15 cellular contexts compared by ENCODE assay signal in genomic region chr7:116284390-116284789, GRCh38.
"Had no signal": no experiment of that assay in that cellular context is flagged by ENCODE, and none has a peak within 500 bp of the region (broad histone marks: within the 10 kb centered on the region; RNA-seq: fewer than 3 reads in every experiment).

No MANE protein-coding gene starts in this region.

- H3K27ac Mint-ChIP-seq: activated B cell treated with CpG ODN at 0.5 μM for 24 hours; activated naive CD4-positive, alpha-beta T cell treated with anti-CD3 and anti-CD28 coated beads, Interleukin-2, amount 10 ng/mL, durations not matched to agents 7 days and 5 days; activated T-helper 2 cell treated with anti-CD3 and anti-CD28 coated beads, Interferon-gamma antibody, Interleukin-2, Interleukin-4, amounts not matched to agents 10 μg/mL and 5 μg/mL and 100 μg/mL, durations not matched to agents 14 hours and 24 hours and 36 hours; brain; neural progenitor cell had no signal

- H3K36me3 Mint-ChIP-seq: activated naive CD4-positive, alpha-beta T cell treated with anti-CD3 and anti-CD28 coated beads, Interleukin-2, amount 10 ng/mL, durations not matched to agents 7 days and 5 days; brain; neural progenitor cell had no signal

- H3K27me3 Mint-ChIP-seq: activated naive CD4-positive, alpha-beta T cell treated with anti-CD3 and anti-CD28 coated beads, Interleukin-2, amount 10 ng/mL, durations not matched to agents 7 days and 5 days had no signal

- H2AFZ ChIP-seq: neural progenitor cell had no signal

- H3K4me1 Mint-ChIP-seq: activated B cell treated with CpG ODN at 0.5 μM for 24 hours, neural progenitor cell had no signal

- H3K4me3 ChIP-seq: adrenal gland, dorsolateral prefrontal cortex, esophagus squamous epithelium, heart right ventricle, neural progenitor cell, tibial nerve had no signal

- H3K9ac ChIP-seq: neural progenitor cell had no signal

- H3K4me2 ChIP-seq: neural progenitor cell had no signal

- H3K27me3 ChIP-seq: adrenal gland, dorsolateral prefrontal cortex, esophagus squamous epithelium, heart right ventricle, neural progenitor cell, tibial nerve had no signal

- H3K4me3 Mint-ChIP-seq: activated B cell treated with CpG ODN at 0.5 μM for 24 hours; activated naive CD4-positive, alpha-beta T cell treated with anti-CD3 and anti-CD28 coated beads, Interleukin-2, amount 10 ng/mL, durations not matched to agents 7 days and 5 days; brain; neural progenitor cell had no signal

- H3K9me3 ChIP-seq: adrenal gland, esophagus squamous epithelium, heart right ventricle, tibial nerve had no signal

- H3K27ac ChIP-seq: adrenal gland, dorsolateral prefrontal cortex, esophagus squamous epithelium, heart right ventricle, neural progenitor cell, tibial nerve had no signal

- ATAC-seq: heart right ventricle had no signal

- DNase-seq: activated B cell treated with CpG ODN at 0.5 μM for 24 hours; activated CD4-positive, alpha-beta T cell treated with anti-CD3 and anti-CD28 coated beads, Interleukin-2, amount 50 U/mL, for 1 hour; activated naive CD4-positive, alpha-beta T cell treated with anti-CD3 and anti-CD28 coated beads, Interleukin-2, amount 10 ng/mL, durations not matched to agents 7 days and 5 days; adrenal gland; cerebellar nuclear complex; dorsolateral prefrontal cortex; esophagus squamous epithelium; heart right ventricle; midbrain; retina; T-helper 2 cell had no signal

- H3K4me1 ChIP-seq: adrenal gland, neural progenitor cell had no signal

- H3K36me3 ChIP-seq: adrenal gland, esophagus squamous epithelium, heart right ventricle, neural progenitor cell, tibial nerve had no signal

- H3K9me3 Mint-ChIP-seq: activated B cell treated with CpG ODN at 0.5 μM for 24 hours; activated naive CD4-positive, alpha-beta T cell treated with anti-CD3 and anti-CD28 coated beads, Interleukin-2, amount 10 ng/mL, durations not matched to agents 7 days and 5 days; activated T-helper 2 cell treated with anti-CD3 and anti-CD28 coated beads, Interferon-gamma antibody, Interleukin-2, Interleukin-4, amounts not matched to agents 10 μg/mL and 5 μg/mL and 100 μg/mL, durations not matched to agents 14 hours and 24 hours and 36 hours; brain; neural progenitor cell had no signal
